Comparison of ENCODE assay signal across 34 cellular contexts in genomic region chr13:113960276-113960948, GRCh38. TPM values are rescaled to one million over a fixed set of nuclear protein-coding genes. Genes with fewer than 3 reads are reported as not detected.
"Had no signal": no experiment of that assay in that cellular context is flagged by ENCODE, and none has a peak within 500 bp of the region (broad histone marks: within the 10 kb centered on the region; RNA-seq: fewer than 3 reads in every experiment).

No MANE protein-coding gene starts in this region.

- H3K4me1 ChIP-seq: ascending aorta had no signal

- H3K4me3 ChIP-seq: ascending aorta, cardiac muscle cell, K562 had no signal

- ATAC-seq: activated CD8-positive, alpha-beta memory T cell treated with anti-CD3 and anti-CD28 coated beads, Interleukin-2, amount 10 ng/mL, durations not matched to agents 7 days and 5 days; K562; Panc1; SK-N-SH treated with all-trans-retinoic acid at 6 μM for 48 hours; T-cell had no signal

- H3K4me3 Mint-ChIP-seq: activated B cell treated with CpG ODN at 0.5 μM for 24 hours; activated CD4-positive, alpha-beta memory T cell treated with anti-CD3 and anti-CD28 coated beads, Interleukin-2, amount 10 ng/mL, durations not matched to agents 7 days and 5 days; activated CD8-positive, alpha-beta memory T cell treated with anti-CD3 and anti-CD28 coated beads, Interleukin-2, amount 10 ng/mL, durations not matched to agents 7 days and 5 days; activated naive CD8-positive, alpha-beta T cell treated with anti-CD3 and anti-CD28 coated beads, Interleukin-2, amount 10 ng/mL, durations not matched to agents 7 days and 5 days; T-cell had no signal

- H3K4me1 Mint-ChIP-seq: activated B cell treated with CpG ODN at 0.5 μM for 24 hours; activated CD4-positive, alpha-beta memory T cell treated with anti-CD3 and anti-CD28 coated beads, Interleukin-2, amount 10 ng/mL, durations not matched to agents 7 days and 5 days; activated CD8-positive, alpha-beta memory T cell treated with anti-CD3 and anti-CD28 coated beads, Interleukin-2, amount 10 ng/mL, durations not matched to agents 7 days and 5 days; activated naive CD8-positive, alpha-beta T cell treated with anti-CD3 and anti-CD28 coated beads, Interleukin-2, amount 10 ng/mL, durations not matched to agents 7 days and 5 days had no signal

- H3K27me3 ChIP-seq: ascending aorta, cardiac muscle cell had no signal

- DNase-seq: activated B cell treated with CpG ODN at 0.5 μM for 24 hours; activated CD4-positive, alpha-beta memory T cell treated with anti-CD3 and anti-CD28 coated beads, Interleukin-2, amount 10 ng/mL, durations not matched to agents 7 days and 5 days; activated CD4-positive, alpha-beta T cell treated with anti-CD3 and anti-CD28 coated beads for 4 hours; activated CD4-positive, CD25-positive, alpha-beta regulatory T cell treated with anti-CD3 and anti-CD28 coated beads, Interleukin-2, amount 50 U/mL, for 72 hours; activated CD8-positive, alpha-beta memory T cell treated with anti-CD3 and anti-CD28 coated beads for 24 hours; activated CD8-positive, alpha-beta memory T cell treated with anti-CD3 and anti-CD28 coated beads, Interleukin-2, amount 10 ng/mL, durations not matched to agents 7 days and 5 days; activated CD8-positive, alpha-beta memory T cell treated with anti-CD3 and anti-CD28 coated beads, Interleukin-2, amount 50 U/mL, for 48 hours; activated effector memory CD4-positive, alpha-beta T cell treated with Interleukin-2 at 50 U/mL for 16 hours; activated naive CD4-positive, alpha-beta T cell treated with anti-CD3 and anti-CD28 coated beads, Interleukin-2, amount 50 U/mL, for 16 hours; activated naive CD8-positive, alpha-beta T cell treated with anti-CD3 and anti-CD28 coated beads, Interleukin-2, amount 10 ng/mL, durations not matched to agents 7 days and 5 days; activated T-cell treated with anti-CD3 and anti-CD28 coated beads, Interleukin-2, amount 50 U/mL, for 48 hours; amygdala; Karpas-422; NCI-H1105; NCI-H1417 treated with DMSO at 0.1 percent for 48 hours; NCI-H187 treated with DMSO at 0.1 percent for 48 hours; NCI-H2081; NCI-H2171 treated with DMSO at 0.1 percent for 48 hours; NCI-H2227 treated with DMSO at 0.1 percent for 48 hours; NCI-H446; NCI-H510A treated with DMSO at 0.1 percent for 48 hours; NCI-H69; SIG-M5; T-cell; T-helper 2 cell; T-helper 9 cell had no signal

- H3K27ac ChIP-seq: ascending aorta, cardiac muscle cell, VCaP had no signal

- H3K36me3 ChIP-seq: ascending aorta, cardiac muscle cell had no signal

- H3K27me3 Mint-ChIP-seq: activated B cell treated with CpG ODN at 0.5 μM for 24 hours; activated CD4-positive, alpha-beta memory T cell treated with anti-CD3 and anti-CD28 coated beads, Interleukin-2, amount 10 ng/mL, durations not matched to agents 7 days and 5 days; activated CD8-positive, alpha-beta memory T cell treated with anti-CD3 and anti-CD28 coated beads, Interleukin-2, amount 10 ng/mL, durations not matched to agents 7 days and 5 days; activated naive CD8-positive, alpha-beta T cell treated with anti-CD3 and anti-CD28 coated beads, Interleukin-2, amount 10 ng/mL, durations not matched to agents 7 days and 5 days; T-cell had no signal

- H3K9me3 ChIP-seq: ascending aorta had no signal

- H3K27ac Mint-ChIP-seq: activated B cell treated with CpG ODN at 0.5 μM for 24 hours; activated CD4-positive, alpha-beta memory T cell treated with anti-CD3 and anti-CD28 coated beads, Interleukin-2, amount 10 ng/mL, durations not matched to agents 7 days and 5 days; activated CD8-positive, alpha-beta memory T cell treated with anti-CD3 and anti-CD28 coated beads, Interleukin-2, amount 10 ng/mL, durations not matched to agents 7 days and 5 days; activated naive CD8-positive, alpha-beta T cell treated with anti-CD3 and anti-CD28 coated beads, Interleukin-2, amount 10 ng/mL, durations not matched to agents 7 days and 5 days had no signal

RNA-seq across cellular contexts. Expression of gene C13orf46, which starts 13.5 kb away (rescaled TPM):
- total RNA-seq: cardiac muscle cell, RPMI7951, SK-MEL-5 had no signal
